Comparison of ENCODE assay signal across 2 cellular contexts in the genomic region with DNA sequence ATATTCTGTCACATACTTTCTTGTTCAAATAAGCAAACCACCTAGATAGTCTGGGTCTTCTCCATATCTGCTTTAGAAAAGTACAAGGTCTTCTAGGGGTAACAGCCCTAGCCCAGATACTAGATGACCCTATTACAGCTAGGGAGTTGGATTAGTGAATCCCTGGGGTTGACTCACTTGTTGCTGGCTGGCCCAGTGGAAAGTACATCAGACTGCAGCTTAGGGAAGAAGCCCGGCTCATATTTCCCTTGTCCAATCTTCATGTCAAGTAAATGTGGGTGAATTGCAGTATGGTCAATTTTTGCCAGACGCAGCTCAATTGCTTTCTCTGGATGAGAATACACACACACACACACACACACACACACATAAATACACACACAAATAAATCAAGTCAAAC.
TF ChIP-seq lines count a peak whose summit lies in the region.

No MANE protein-coding gene starts in this region.

TF ChIP-seq in GM12891, 5 proteins besides CTCF, POLR2A, EP300 and RAD21:
- TF ChIP-seq PAX5 (IDR thresholded peaks at IDR 0.05; ENCODE audit: insufficient read depth, low read length, severe bottlenecking) = no peak
- TF ChIP-seq TAF1 (IDR thresholded peaks at IDR 0.05; ENCODE audit: low read depth, low read length) = no peak
- no peak for TF ChIP-seq POLR2AphosphoS5 (IDR thresholded peaks at IDR 0.05; ENCODE audit: low read depth, low read length)
- TF ChIP-seq POU2F2 (IDR thresholded peaks at IDR 0.05; ENCODE audit: low read depth, low read length) = no peak
- TF ChIP-seq SPI1 (IDR thresholded peaks at IDR 0.05; ENCODE audit: low read depth, low read length) = no peak

TF ChIP-seq in SK-N-SH, 30 proteins besides CTCF, POLR2A, EP300 and RAD21:
- TF ChIP-seq EZH2phosphoT487 (IDR thresholded peaks at IDR 0.05; ENCODE audit: borderline replicate concordance, low read depth) (no peak), FOSL2 (IDR thresholded peaks at IDR 0.05; ENCODE audit: borderline replicate concordance, low read depth) (peak; percentile 22; the same call in 1 of the 2 replicates), GABPA (IDR thresholded peaks at IDR 0.05; ENCODE audit: low read depth) (no peak), RFX5 (IDR thresholded peaks at IDR 0.05; ENCODE audit: low read length) (peak; percentile 93)
